In the genomic region with DNA sequence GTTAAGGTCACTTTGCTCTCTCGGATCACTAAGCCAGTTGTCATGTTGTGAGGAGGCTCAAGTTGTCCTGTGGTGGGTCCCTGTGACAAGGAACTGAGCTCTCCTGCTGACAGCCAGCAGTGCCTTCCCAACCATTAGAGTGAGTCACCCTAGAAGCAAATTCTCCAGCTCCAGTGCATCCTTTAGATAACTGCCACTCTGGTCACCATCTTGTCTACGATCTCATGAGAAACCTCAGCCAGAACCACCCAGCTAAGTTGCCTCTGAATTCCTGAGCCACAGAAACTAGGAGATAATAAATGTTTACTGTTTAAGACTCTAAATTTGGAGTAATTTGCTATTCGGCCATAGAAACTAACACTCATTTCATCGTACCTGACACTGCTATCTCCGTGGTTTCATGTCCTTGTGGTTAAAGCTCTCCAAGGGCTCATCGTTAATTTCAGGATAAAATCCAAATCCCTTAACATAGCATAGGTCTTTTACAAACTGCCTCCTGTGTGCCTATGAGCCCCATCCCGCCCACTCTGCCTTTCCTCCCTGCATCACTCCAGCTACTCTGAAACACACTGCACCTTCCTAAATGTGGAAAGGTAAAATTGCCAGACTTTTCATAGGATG, we compare ENCODE assay signal across 1 cellular context.
A peak's percentile ranks its signal among the peaks of the same experiment; 100 is the strongest.
TF ChIP-seq lines count a peak whose summit lies in the region.

No MANE protein-coding gene starts in this region.

TF ChIP-seq in K562, 482 proteins besides CTCF, POLR2A, EP300 and RAD21 (continued from another document and continues in another):
- TF ChIP-seq, protein P1, sequence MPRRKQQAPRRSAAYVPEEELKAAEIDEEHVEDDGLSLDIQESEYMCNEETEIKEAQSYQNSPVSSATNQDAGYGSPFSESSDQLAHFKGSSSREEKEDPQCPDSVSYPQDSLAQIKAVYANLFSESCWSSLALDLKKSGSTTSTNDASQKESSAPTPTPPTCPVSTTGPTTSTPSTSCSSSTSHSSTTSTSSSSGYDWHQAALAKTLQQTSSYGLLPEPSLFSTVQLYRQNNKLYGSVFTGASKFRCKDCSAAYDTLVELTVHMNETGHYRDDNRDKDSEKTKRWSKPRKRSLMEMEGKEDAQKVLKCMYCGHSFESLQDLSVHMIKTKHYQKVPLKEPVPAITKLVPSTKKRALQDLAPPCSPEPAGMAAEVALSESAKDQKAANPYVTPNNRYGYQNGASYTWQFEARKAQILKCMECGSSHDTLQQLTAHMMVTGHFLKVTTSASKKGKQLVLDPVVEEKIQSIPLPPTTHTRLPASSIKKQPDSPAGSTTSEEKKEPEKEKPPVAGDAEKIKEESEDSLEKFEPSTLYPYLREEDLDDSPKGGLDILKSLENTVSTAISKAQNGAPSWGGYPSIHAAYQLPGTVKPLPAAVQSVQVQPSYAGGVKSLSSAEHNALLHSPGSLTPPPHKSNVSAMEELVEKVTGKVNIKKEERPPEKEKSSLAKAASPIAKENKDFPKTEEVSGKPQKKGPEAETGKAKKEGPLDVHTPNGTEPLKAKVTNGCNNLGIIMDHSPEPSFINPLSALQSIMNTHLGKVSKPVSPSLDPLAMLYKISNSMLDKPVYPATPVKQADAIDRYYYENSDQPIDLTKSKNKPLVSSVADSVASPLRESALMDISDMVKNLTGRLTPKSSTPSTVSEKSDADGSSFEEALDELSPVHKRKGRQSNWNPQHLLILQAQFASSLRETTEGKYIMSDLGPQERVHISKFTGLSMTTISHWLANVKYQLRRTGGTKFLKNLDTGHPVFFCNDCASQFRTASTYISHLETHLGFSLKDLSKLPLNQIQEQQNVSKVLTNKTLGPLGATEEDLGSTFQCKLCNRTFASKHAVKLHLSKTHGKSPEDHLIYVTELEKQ (CRISPR knock-in tag; IDR thresholded peaks at IDR 0.05), result no peak
- TF ChIP-seq, protein P2, sequence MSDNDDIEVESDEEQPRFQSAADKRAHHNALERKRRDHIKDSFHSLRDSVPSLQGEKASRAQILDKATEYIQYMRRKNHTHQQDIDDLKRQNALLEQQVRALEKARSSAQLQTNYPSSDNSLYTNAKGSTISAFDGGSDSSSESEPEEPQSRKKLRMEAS (CRISPR knock-in tag; IDR thresholded peaks at IDR 0.05), result peak; percentile 3; the same call in 1 of the 2 replicates
- no peak for TF ChIP-seq GTF2E2 (tag; IDR thresholded peaks at IDR 0.05)
- peak; percentile 85 for TF ChIP-seq HDAC2 (IDR thresholded peaks at IDR 0.05)
- TF ChIP-seq ZNF584 (CRISPR knock-in tag; IDR thresholded peaks at IDR 0.05; ENCODE audit: low read depth), result no peak
- no peak for TF ChIP-seq MIER1 (IDR thresholded peaks at IDR 0.05; ENCODE audit: low read depth)
- TF ChIP-seq, protein P3, sequence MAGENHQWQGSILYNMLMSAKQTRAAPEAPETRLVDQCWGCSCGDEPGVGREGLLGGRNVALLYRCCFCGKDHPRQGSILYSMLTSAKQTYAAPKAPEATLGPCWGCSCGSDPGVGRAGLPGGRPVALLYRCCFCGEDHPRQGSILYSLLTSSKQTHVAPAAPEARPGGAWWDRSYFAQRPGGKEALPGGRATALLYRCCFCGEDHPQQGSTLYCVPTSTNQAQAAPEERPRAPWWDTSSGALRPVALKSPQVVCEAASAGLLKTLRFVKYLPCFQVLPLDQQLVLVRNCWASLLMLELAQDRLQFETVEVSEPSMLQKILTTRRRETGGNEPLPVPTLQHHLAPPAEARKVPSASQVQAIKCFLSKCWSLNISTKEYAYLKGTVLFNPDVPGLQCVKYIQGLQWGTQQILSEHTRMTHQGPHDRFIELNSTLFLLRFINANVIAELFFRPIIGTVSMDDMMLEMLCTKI (IDR thresholded peaks at IDR 0.05; ENCODE audit: partially characterized antibody), result no peak
- TF ChIP-seq MCM3 (IDR thresholded peaks at IDR 0.05), result no peak
- no peak for TF ChIP-seq ZNF41 (CRISPR knock-in tag; conservative IDR thresholded peaks at IDR 0.05)
- TF ChIP-seq GABPB1 (CRISPR knock-in tag; IDR thresholded peaks at IDR 0.05), result no peak
- TF ChIP-seq, protein P4, sequence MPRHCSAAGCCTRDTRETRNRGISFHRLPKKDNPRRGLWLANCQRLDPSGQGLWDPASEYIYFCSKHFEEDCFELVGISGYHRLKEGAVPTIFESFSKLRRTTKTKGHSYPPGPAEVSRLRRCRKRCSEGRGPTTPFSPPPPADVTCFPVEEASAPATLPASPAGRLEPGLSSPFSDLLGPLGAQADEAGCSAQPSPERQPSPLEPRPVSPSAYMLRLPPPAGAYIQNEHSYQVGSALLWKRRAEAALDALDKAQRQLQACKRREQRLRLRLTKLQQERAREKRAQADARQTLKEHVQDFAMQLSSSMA (CRISPR knock-in tag; IDR thresholded peaks at IDR 0.05), result no peak
- no peak for TF ChIP-seq SNIP1 (IDR thresholded peaks at IDR 0.05; ENCODE audit: low read depth)
- no peak for TF ChIP-seq SNRNP70 (optimal IDR thresholded peaks at IDR 0.05; ENCODE audit: low read depth, low read length)
- no peak for TF ChIP-seq U2AF2 (optimal IDR thresholded peaks at IDR 0.05; ENCODE audit: low read depth, low read length)
- no peak for TF ChIP-seq ZNF778 (CRISPR knock-in tag; IDR thresholded peaks at IDR 0.05)
- TF ChIP-seq ZNF140 (CRISPR knock-in tag; IDR thresholded peaks at IDR 0.05), result no peak
- TF ChIP-seq, protein P5, sequence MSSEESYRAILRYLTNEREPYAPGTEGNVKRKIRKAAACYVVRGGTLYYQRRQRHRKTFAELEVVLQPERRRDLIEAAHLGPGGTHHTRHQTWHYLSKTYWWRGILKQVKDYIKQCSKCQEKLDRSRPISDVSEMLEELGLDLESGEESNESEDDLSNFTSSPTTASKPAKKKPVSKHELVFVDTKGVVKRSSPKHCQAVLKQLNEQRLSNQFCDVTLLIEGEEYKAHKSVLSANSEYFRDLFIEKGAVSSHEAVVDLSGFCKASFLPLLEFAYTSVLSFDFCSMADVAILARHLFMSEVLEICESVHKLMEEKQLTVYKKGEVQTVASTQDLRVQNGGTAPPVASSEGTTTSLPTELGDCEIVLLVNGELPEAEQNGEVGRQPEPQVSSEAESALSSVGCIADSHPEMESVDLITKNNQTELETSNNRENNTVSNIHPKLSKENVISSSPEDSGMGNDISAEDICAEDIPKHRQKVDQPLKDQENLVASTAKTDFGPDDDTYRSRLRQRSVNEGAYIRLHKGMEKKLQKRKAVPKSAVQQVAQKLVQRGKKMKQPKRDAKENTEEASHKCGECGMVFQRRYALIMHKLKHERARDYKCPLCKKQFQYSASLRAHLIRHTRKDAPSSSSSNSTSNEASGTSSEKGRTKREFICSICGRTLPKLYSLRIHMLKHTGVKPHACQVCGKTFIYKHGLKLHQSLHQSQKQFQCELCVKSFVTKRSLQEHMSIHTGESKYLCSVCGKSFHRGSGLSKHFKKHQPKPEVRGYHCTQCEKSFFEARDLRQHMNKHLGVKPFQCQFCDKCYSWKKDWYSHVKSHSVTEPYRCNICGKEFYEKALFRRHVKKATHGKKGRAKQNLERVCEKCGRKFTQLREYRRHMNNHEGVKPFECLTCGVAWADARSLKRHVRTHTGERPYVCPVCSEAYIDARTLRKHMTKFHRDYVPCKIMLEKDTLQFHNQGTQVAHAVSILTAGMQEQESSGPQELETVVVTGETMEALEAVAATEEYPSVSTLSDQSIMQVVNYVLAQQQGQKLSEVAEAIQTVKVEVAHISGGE (CRISPR knock-in tag; IDR thresholded peaks at IDR 0.05), result 0 out of 6 replicates have a peak, but pooled peaks of 1 of the 3 experiments have one; percentile 31
- peak; percentile 89 for TF ChIP-seq DPF2 (IDR thresholded peaks at IDR 0.05)
- no peak for TF ChIP-seq ATF1 (CRISPR knock-in tag; IDR thresholded peaks at IDR 0.05)
- no peak for TF ChIP-seq ATF1 (tag; IDR thresholded peaks at IDR 0.05)
- TF ChIP-seq, protein P6, sequence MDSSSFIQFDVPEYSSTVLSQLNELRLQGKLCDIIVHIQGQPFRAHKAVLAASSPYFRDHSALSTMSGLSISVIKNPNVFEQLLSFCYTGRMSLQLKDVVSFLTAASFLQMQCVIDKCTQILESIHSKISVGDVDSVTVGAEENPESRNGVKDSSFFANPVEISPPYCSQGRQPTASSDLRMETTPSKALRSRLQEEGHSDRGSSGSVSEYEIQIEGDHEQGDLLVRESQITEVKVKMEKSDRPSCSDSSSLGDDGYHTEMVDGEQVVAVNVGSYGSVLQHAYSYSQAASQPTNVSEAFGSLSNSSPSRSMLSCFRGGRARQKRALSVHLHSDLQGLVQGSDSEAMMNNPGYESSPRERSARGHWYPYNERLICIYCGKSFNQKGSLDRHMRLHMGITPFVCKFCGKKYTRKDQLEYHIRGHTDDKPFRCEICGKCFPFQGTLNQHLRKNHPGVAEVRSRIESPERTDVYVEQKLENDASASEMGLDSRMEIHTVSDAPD (CRISPR knock-in tag; IDR thresholded peaks at IDR 0.05), result no peak
- TF ChIP-seq RB1 (IDR thresholded peaks at IDR 0.05; ENCODE audit: low read depth), result no peak
- TF ChIP-seq ZNF561 (CRISPR knock-in tag; conservative IDR thresholded peaks at IDR 0.05), result no peak
- no peak for TF ChIP-seq ZNF717 (CRISPR knock-in tag; IDR thresholded peaks at IDR 0.05)
- TF ChIP-seq, protein P7, sequence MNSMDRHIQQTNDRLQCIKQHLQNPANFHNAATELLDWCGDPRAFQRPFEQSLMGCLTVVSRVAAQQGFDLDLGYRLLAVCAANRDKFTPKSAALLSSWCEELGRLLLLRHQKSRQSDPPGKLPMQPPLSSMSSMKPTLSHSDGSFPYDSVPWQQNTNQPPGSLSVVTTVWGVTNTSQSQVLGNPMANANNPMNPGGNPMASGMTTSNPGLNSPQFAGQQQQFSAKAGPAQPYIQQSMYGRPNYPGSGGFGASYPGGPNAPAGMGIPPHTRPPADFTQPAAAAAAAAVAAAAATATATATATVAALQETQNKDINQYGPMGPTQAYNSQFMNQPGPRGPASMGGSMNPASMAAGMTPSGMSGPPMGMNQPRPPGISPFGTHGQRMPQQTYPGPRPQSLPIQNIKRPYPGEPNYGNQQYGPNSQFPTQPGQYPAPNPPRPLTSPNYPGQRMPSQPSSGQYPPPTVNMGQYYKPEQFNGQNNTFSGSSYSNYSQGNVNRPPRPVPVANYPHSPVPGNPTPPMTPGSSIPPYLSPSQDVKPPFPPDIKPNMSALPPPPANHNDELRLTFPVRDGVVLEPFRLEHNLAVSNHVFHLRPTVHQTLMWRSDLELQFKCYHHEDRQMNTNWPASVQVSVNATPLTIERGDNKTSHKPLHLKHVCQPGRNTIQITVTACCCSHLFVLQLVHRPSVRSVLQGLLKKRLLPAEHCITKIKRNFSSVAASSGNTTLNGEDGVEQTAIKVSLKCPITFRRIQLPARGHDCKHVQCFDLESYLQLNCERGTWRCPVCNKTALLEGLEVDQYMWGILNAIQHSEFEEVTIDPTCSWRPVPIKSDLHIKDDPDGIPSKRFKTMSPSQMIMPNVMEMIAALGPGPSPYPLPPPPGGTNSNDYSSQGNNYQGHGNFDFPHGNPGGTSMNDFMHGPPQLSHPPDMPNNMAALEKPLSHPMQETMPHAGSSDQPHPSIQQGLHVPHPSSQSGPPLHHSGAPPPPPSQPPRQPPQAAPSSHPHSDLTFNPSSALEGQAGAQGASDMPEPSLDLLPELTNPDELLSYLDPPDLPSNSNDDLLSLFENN (IDR thresholded peaks at IDR 0.05; ENCODE audit: low read depth in 2 of 2, low read length in 2 of 2), result no peak
- TF ChIP-seq, protein P8, sequence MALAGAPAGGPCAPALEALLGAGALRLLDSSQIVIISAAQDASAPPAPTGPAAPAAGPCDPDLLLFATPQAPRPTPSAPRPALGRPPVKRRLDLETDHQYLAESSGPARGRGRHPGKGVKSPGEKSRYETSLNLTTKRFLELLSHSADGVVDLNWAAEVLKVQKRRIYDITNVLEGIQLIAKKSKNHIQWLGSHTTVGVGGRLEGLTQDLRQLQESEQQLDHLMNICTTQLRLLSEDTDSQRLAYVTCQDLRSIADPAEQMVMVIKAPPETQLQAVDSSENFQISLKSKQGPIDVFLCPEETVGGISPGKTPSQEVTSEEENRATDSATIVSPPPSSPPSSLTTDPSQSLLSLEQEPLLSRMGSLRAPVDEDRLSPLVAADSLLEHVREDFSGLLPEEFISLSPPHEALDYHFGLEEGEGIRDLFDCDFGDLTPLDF (CRISPR knock-in tag; IDR thresholded peaks at IDR 0.05), result no peak
- peak; percentile 64 for TF ChIP-seq MEIS2 (IDR thresholded peaks at IDR 0.05; ENCODE audit: partially characterized antibody)
- no peak for TF ChIP-seq HMGN3 (IDR thresholded peaks at IDR 0.05; ENCODE audit: borderline replicate concordance, extremely low read depth, insufficient read length, low read depth, low read length)
- TF ChIP-seq MTA2 (IDR thresholded peaks at IDR 0.05; ENCODE audit: low read depth), result no peak
- TF ChIP-seq, protein P9, sequence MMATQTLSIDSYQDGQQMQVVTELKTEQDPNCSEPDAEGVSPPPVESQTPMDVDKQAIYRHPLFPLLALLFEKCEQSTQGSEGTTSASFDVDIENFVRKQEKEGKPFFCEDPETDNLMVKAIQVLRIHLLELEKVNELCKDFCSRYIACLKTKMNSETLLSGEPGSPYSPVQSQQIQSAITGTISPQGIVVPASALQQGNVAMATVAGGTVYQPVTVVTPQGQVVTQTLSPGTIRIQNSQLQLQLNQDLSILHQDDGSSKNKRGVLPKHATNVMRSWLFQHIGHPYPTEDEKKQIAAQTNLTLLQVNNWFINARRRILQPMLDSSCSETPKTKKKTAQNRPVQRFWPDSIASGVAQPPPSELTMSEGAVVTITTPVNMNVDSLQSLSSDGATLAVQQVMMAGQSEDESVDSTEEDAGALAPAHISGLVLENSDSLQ (IDR thresholded peaks at IDR 0.05), result peak; percentile 76
- no peak for TF ChIP-seq TARDBP (IDR thresholded peaks at IDR 0.05)
- no peak for TF ChIP-seq ZNF263 (CRISPR knock-in tag; IDR thresholded peaks at IDR 0.05; ENCODE audit: borderline replicate concordance)
- TF ChIP-seq ZNF77 (CRISPR knock-in tag; IDR thresholded peaks at IDR 0.05), result no peak
- no peak for TF ChIP-seq RFX5 (IDR thresholded peaks at IDR 0.05; ENCODE audit: low read depth, low read length)
- TF ChIP-seq HIVEP1 (CRISPR knock-in tag; IDR thresholded peaks at IDR 0.05), result no peak
- no peak for TF ChIP-seq PTTG1 (tag; IDR thresholded peaks at IDR 0.05; ENCODE audit: low read depth)
- TF ChIP-seq, protein P10, sequence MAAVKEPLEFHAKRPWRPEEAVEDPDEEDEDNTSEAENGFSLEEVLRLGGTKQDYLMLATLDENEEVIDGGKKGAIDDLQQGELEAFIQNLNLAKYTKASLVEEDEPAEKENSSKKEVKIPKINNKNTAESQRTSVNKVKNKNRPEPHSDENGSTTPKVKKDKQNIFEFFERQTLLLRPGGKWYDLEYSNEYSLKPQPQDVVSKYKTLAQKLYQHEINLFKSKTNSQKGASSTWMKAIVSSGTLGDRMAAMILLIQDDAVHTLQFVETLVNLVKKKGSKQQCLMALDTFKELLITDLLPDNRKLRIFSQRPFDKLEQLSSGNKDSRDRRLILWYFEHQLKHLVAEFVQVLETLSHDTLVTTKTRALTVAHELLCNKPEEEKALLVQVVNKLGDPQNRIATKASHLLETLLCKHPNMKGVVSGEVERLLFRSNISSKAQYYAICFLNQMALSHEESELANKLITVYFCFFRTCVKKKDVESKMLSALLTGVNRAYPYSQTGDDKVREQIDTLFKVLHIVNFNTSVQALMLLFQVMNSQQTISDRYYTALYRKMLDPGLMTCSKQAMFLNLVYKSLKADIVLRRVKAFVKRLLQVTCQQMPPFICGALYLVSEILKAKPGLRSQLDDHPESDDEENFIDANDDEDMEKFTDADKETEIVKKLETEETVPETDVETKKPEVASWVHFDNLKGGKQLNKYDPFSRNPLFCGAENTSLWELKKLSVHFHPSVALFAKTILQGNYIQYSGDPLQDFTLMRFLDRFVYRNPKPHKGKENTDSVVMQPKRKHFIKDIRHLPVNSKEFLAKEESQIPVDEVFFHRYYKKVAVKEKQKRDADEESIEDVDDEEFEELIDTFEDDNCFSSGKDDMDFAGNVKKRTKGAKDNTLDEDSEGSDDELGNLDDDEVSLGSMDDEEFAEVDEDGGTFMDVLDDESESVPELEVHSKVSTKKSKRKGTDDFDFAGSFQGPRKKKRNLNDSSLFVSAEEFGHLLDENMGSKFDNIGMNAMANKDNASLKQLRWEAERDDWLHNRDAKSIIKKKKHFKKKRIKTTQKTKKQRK (IDR thresholded peaks at IDR 0.05; ENCODE audit: borderline replicate concordance, low read depth, low read length), result no peak
- TF ChIP-seq TSC22D4 (tag; IDR thresholded peaks at IDR 0.05), result no peak
- TF ChIP-seq NBN (IDR thresholded peaks at IDR 0.05; ENCODE audit: low read depth), result peak; percentile 32; the same call in 1 of the 2 replicates
- no peak for TF ChIP-seq RFX7 (CRISPR knock-in tag; IDR thresholded peaks at IDR 0.05)
- TF ChIP-seq PYGO2 (tag; IDR thresholded peaks at IDR 0.05), result no peak
